Comparison of ENCODE assay signal across 8 cellular contexts in genomic region chrX:71254092-71254941, GRCh38. TPM values are rescaled to one million over a fixed set of nuclear protein-coding genes. Genes with fewer than 3 reads are reported as not detected.
DNase-seq lines count a peak whose midpoint lies in the region; ATAC-seq lines count a peak whose summit lies in the region.

ZMYM3 (minus strand) TSS chrX:71254140; CDS start chrX:71253255, 885 bp downstream.

- no peaks in the 10 kb centered on the region for H3K9me3 ChIP-seq in aorta (ENCODE audit: control insufficient read depth, low read length)

- no peaks in the 10 kb centered on the region for H3K4me1 ChIP-seq in aorta (ENCODE audit: control insufficient read depth in 1 of 2, insufficient read depth in 2 of 2, low read length in 2 of 2)

- H3K4me3 ChIP-seq in aorta (ENCODE audit: low read length in 2 of 2), result peak within 1 kb of the TSS; percentile 41 to 70

- no peaks in the 10 kb centered on the region for H3K27me3 ChIP-seq in aorta (ENCODE audit: control insufficient read depth in 1 of 2, insufficient read depth in 2 of 2, low read length in 1 of 2)

- WGBS in aorta, 2 donors, result 0 to 21% methylated on average over 52 to 54 of the region's 54 CpGs

- ATAC-seq in GM18519 (IDR thresholded peaks at IDR 0.05; ENCODE audit: low FRiP score, unreplicated experiment), result peak; percentile 75
- peak; percentile 84 for ATAC-seq in HG03039 (IDR thresholded peaks at IDR 0.05; ENCODE audit: unreplicated experiment)
- ATAC-seq in aorta (ENCODE audit: low FRiP score), result peak; percentile 95

- peaks cover 0 to 4% of the 10 kb centered on the region in 2 donors for H3K36me3 ChIP-seq in aorta (ENCODE audit: control insufficient read depth in 1 of 2, insufficient read depth in 2 of 2, low read length in 1 of 2)

- DNase-seq in NCI-H2081 treated with DMSO at 0.1 percent for 48 hours (lab: John Stamatoyannopoulos, UW) (peak; percentile 33), T1000 (lab: John Stamatoyannopoulos, UW) (peak; percentile 61), astrocyte of the hippocampus (ENCODE audit: low read depth, low spot score) (peak; percentile 94), hepatic stellate cell (ENCODE audit: low spot score) (peak; percentile 93), renal cortical epithelial cell (ENCODE audit: low read depth) (peak; percentile 44), aorta (peak; percentile 92 to 94)

- intact Hi-C loops in aorta (cut with DNase I), result loop anchor here in 1 of 2 donors (10.0 kb wide), 1 partner anchor 110 kb away; the partner anchor contains the start of gene TAF1

- peak within 1 kb of the TSS in 1 of 2 donors; percentile 73 for H3K27ac ChIP-seq in aorta (ENCODE audit: low read depth in 1 of 2, low read length in 2 of 2)

RNA-seq across cellular contexts. Expression of gene ZMYM3, which starts in this region (rescaled TPM):
- total RNA-seq in renal cortical epithelial cell (11.3 and 25.1 TPM in 2 replicates), aorta (10 to 100 TPM; 14.5 to 26.0 TPM)
- 10 to 100 TPM in 1 of 2 donors, 1 to 10 TPM in 1; 3.8 to 16.3 TPM for polyA plus RNA-seq in aorta

Comparison
In these comparisons a context has a peak if more than half of its experiments do, and no peak if none do; other contexts are left out.
1. DNase-seq: peak in every context shown above with its lines; median percentile 94 in astrocyte of the hippocampus; 93 in hepatic stellate cell; 93 in aorta; 61 in T1000; 44 in renal cortical epithelial cell; 33 in NCI-H2081 treated with DMSO at 0.1 percent for 48 hours.